In the genomic region with DNA sequence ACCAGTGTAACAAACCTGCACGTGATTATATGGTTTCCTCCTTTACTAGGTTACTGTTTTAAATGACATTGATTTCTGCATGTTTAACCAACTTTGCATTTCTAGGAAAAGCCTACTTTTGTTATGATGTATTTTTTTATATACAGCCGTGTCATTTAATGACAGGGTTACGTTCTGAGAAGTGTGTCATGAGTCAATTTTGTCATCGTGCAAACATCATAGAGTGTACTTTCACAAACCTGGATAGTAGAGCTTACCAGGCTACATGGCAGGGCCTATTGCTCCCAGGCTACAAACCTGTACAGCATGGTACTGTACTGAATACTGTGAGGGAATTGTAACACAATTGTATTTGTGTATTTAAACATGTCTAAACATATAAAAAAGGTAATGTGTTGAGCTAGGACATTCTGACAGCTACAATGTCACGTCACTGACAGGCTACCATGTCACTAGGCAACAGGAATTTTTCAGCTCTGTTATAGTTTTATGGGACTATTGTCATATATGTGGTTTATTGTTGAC, we compare ENCODE assay signal across 16 cellular contexts.
DNase-seq lines count a peak whose midpoint lies in the region; ATAC-seq, FAIRE-seq and TF ChIP-seq lines count a peak whose summit lies in the region.
"Had no signal": no experiment of that assay in that cellular context is flagged by ENCODE, and none has a peak within 500 bp of the region (broad histone marks: within the 10 kb centered on the region; RNA-seq: fewer than 3 reads in every experiment).

No MANE protein-coding gene starts in this region.

- CTCF ChIA-PET in endothelial cell of umbilical vein (lab: Charles Lee) (interaction anchor here (1.0 kb wide), 1 partner anchor 8 kb away, joined by 3 read pairs; no protein-coding TSS in a partner anchor), HepG2 (lab: Yijun Ruan, JAX; ENCODE audit: low intra/inter-chr PET ratio, low total read pairs) (no interaction called here)

- H3K36me3 ChIP-seq in KOPT-K1 (ENCODE audit: insufficient read depth, low read length), result peaks cover 22% of the 10 kb centered on the region
- no peaks in the 10 kb centered on the region for H3K36me3 ChIP-seq in endothelial cell of umbilical vein (ENCODE audit: control insufficient read depth in 2 of 2, extremely low read depth in 1 of 2, insufficient read depth in 2 of 2, low read length in 2 of 2)
- no peaks in the 10 kb centered on the region for H3K36me3 ChIP-seq in small intestine (ENCODE audit: control insufficient read depth in 2 of 2, insufficient read depth in 2 of 2, low read length in 2 of 2)
- no peaks in the 10 kb centered on the region for H3K36me3 ChIP-seq in HepG2 (replicated peaks in 1 of 2; ENCODE audit: control insufficient read depth in 1 of 2, insufficient read depth in 2 of 2, low read length in 2 of 2)

- BruUV-seq in endothelial cell of umbilical vein (replicated peaks; lab: Mats Ljungman, UMichigan), result no TSS peak
- no TSS peak for BruUV-seq in HepG2 (replicated peaks; lab: Mats Ljungman, UMichigan)

- FAIRE-seq in endothelial cell of umbilical vein (lab: Jason Lieb, UNC) (no peak), small intestine (lab: Jason Lieb, UNC) (no peak), HepG2 (lab: Jason Lieb, UNC) (no peak)

- POLR2A ChIA-PET in endothelial cell of umbilical vein (lab: Charles Lee) (no interaction called here), HepG2 (lab: Yijun Ruan, JAX) (no interaction called here)

- TF ChIP-seq POLR2A in endothelial cell of umbilical vein (IDR thresholded peaks at IDR 0.05; ENCODE audit: low read depth, low read length) (no peak), HepG2 (IDR thresholded peaks at IDR 0.05; ENCODE audit: insufficient read depth in 1 of 2, low read depth in 2 of 2, low read length in 2 of 2) (no peak)

- no peak for TF ChIP-seq RAD21 in HepG2 (CRISPR knock-in tag; IDR thresholded peaks at IDR 0.05)

- 54 to 72% (median 69%) methylated on average over 5 of the region's 5 CpGs for WGBS in small intestine, 3 donors
- 23% methylated on average over 5 of the region's 5 CpGs for WGBS in HepG2 (ENCODE audit: low lambda C conversion rate)

- DNase-seq in activated T-cell treated with anti-CD3 and anti-CD28 coated beads, Interleukin-2, amount 50 U/mL, for 4 hours, result no peak
- DNase-seq in activated T-cell treated with anti-CD3 and anti-CD28 coated beads, Interleukin-2, amount 50 U/mL, for 1 hour, result no peak
- peak; percentile 25 for DNase-seq in endothelial cell of umbilical vein (ENCODE audit: low read depth, low spot score)
- no peak for DNase-seq in small intestine
- DNase-seq in HepG2 (ENCODE audit: low spot score), result no peak
- DNase-seq: DMS79 treated with DMSO at 0.1 percent for 48 hours, GOT3, NCI-H1417 treated with DMSO at 0.1 percent for 48 hours, NCI-H2029 treated with DMSO at 0.1 percent for 48 hours, NCI-H510A treated with DMSO at 0.1 percent for 48 hours, NCI-H82, PC-9 had no signal

- H3K4me2 ChIP-seq in endothelial cell of umbilical vein (ENCODE audit: insufficient read depth, low read length) (no peak overlapping the region), HepG2 (ENCODE audit: low read depth, low read length) (no peak overlapping the region)
- H3K4me2 ChIP-seq: BLaER1, PC-9 had no signal

- H3K27ac ChIP-seq in KOPT-K1 (ENCODE audit: low read depth, low read length, poor library complexity, severe bottlenecking), result peak overlapping the region; percentile 80
- no peak overlapping the region for H3K27ac ChIP-seq in endothelial cell of umbilical vein (ENCODE audit: insufficient read depth, low read depth, low read length)
- no peak overlapping the region for H3K27ac ChIP-seq in small intestine (ENCODE audit: low read depth in 1 of 2, low read length in 1 of 2)
- no peak overlapping the region for H3K27ac ChIP-seq in HepG2 (ENCODE audit: extremely low read length, insufficient read depth, low read length)
- H3K27ac ChIP-seq: BLaER1, PC-9 had no signal

- H3K9me3 ChIP-seq in KOPT-K1 (ENCODE audit: insufficient read depth, low read length, poor library complexity, severe bottlenecking) (no peaks in the 10 kb centered on the region), endothelial cell of umbilical vein (replicated peaks; ENCODE audit: control insufficient read depth, insufficient read depth, low read length) (no peaks in the 10 kb centered on the region), small intestine (ENCODE audit: control insufficient read depth, low read depth) (no peaks in the 10 kb centered on the region), HepG2 (ENCODE audit: low read length) (peaks cover 17% of the 10 kb centered on the region)
- H3K9me3 ChIP-seq: BLaER1 had no signal

- H3K4me3 ChIP-seq in endothelial cell of umbilical vein (replicated peaks in 1 of 3; ENCODE audit: insufficient read depth in 1 of 3, low read depth in 1 of 3, low read length in 3 of 3), result no peak overlapping the region
- no peak overlapping the region for H3K4me3 ChIP-seq in small intestine (ENCODE audit: low read depth in 1 of 2, low read length in 2 of 2)
- H3K4me3 ChIP-seq in HepG2 (replicated peaks in 1 of 3; ENCODE audit: insufficient read depth in 1 of 3, low read depth in 2 of 3, low read length in 3 of 3), result no peak overlapping the region
- H3K4me3 ChIP-seq: BLaER1, PC-9 had no signal

- H3K79me2 ChIP-seq in endothelial cell of umbilical vein (ENCODE audit: control insufficient read depth, insufficient read depth, low read length), result no peaks in the 10 kb centered on the region
- no peaks in the 10 kb centered on the region for H3K79me2 ChIP-seq in HepG2 (ENCODE audit: insufficient read depth, low read length)

- H3K27me3 ChIP-seq in endothelial cell of umbilical vein (ENCODE audit: control insufficient read depth in 2 of 2, insufficient read depth in 2 of 2, low read length in 2 of 2) (no peaks in the 10 kb centered on the region), small intestine (ENCODE audit: control insufficient read depth in 2 of 2, insufficient read depth in 2 of 2, low read length in 2 of 2) (no peaks in the 10 kb centered on the region), HepG2 (ENCODE audit: control insufficient read depth in 1 of 2, insufficient read depth in 2 of 2, low read length in 2 of 2) (no peaks in the 10 kb centered on the region)
- H3K27me3 ChIP-seq: BLaER1 had no signal

- H3K9me1 ChIP-seq in endothelial cell of umbilical vein (replicated peaks; ENCODE audit: control insufficient read depth, extremely low read depth, insufficient read depth, low read length), result no peaks in the 10 kb centered on the region

- TF ChIP-seq EP300 in HepG2 (IDR thresholded peaks at IDR 0.05; ENCODE audit: low read depth in 2 of 2, low read length in 2 of 2), result no peak
- TF ChIP-seq EP300 in HepG2 (CRISPR knock-in tag; IDR thresholded peaks at IDR 0.05; ENCODE audit: borderline replicate concordance), result no peak

- intact Hi-C loops in endothelial cell of umbilical vein (cut with micrococcal nuclease) (no loop called here), HepG2 (cut with micrococcal nuclease; ENCODE audit: unreplicated experiment) (no loop called here)

- H3K9ac ChIP-seq in endothelial cell of umbilical vein (replicated peaks; ENCODE audit: extremely low read depth, insufficient read depth, low read length), result no peak overlapping the region
- H3K9ac ChIP-seq in HepG2 (ENCODE audit: insufficient read depth, low read depth, low read length), result no peak overlapping the region
- H3K9ac ChIP-seq: BLaER1 had no signal

- dilution Hi-C loops in endothelial cell of umbilical vein (cut with MboI; ENCODE audit: extremely low pct_ligation_motif_present, low sequenced_read_pairs), result no loop called here

- no peaks in the 10 kb centered on the region for H3K36me3 Mint-ChIP-seq in activated T-cell treated with anti-CD3 and anti-CD28 coated beads, Interleukin-2, amount 50 U/mL, for 4 hours (ENCODE audit: insufficient read depth)
- H3K36me3 Mint-ChIP-seq: IgD-negative memory B cell had no signal

- no peaks in the 10 kb centered on the region for H3K9me3 Mint-ChIP-seq in activated T-cell treated with anti-CD3 and anti-CD28 coated beads, Interleukin-2, amount 50 U/mL, for 4 hours
- H3K9me3 Mint-ChIP-seq: IgD-negative memory B cell had no signal

- no peak for TF ChIP-seq CTCF in endothelial cell of umbilical vein (IDR thresholded peaks at IDR 0.05; ENCODE audit: extremely low read depth in 1 of 2, insufficient read depth in 1 of 2, low read depth in 1 of 2, low read length in 2 of 2)
- TF ChIP-seq CTCF in HepG2 (CRISPR knock-in tag; IDR thresholded peaks at IDR 0.05), result no peak

- no peak overlapping the region for H3K4me3 Mint-ChIP-seq in activated T-cell treated with anti-CD3 and anti-CD28 coated beads, Interleukin-2, amount 50 U/mL, for 4 hours
- H3K4me3 Mint-ChIP-seq: IgD-negative memory B cell had no signal

- no peaks in the 10 kb centered on the region for H4K20me1 ChIP-seq in endothelial cell of umbilical vein (replicated peaks; ENCODE audit: control insufficient read depth, extremely low read depth, insufficient read depth, low read length)
- no peaks in the 10 kb centered on the region for H4K20me1 ChIP-seq in HepG2 (ENCODE audit: insufficient read depth, low read length)
- H4K20me1 ChIP-seq: BLaER1 had no signal

- H3K4me1 ChIP-seq in endothelial cell of umbilical vein (ENCODE audit: control insufficient read depth, extremely low read depth, insufficient read depth, low read length) (no peaks in the 10 kb centered on the region), small intestine (ENCODE audit: control insufficient read depth in 2 of 2, insufficient read depth in 1 of 2, low read depth in 1 of 2, low read length in 1 of 2) (no peaks in the 10 kb centered on the region), HepG2 (ENCODE audit: insufficient read depth, low read length) (no peaks in the 10 kb centered on the region)

- H3K4me1 Mint-ChIP-seq in activated T-cell treated with anti-CD3 and anti-CD28 coated beads, Interleukin-2, amount 50 U/mL, for 4 hours (ENCODE audit: low read depth), result no peaks in the 10 kb centered on the region
- H3K4me1 Mint-ChIP-seq: IgD-negative memory B cell had no signal

- peak; percentile 23 to 69 for ATAC-seq in activated T-cell treated with anti-CD3 and anti-CD28 coated beads, Interleukin-2, amount 50 U/mL, for 4 hours
- ATAC-seq in HG02852 (IDR thresholded peaks at IDR 0.05; ENCODE audit: unreplicated experiment) (no peak), HepG2 (no peak)

- no peaks in the 10 kb centered on the region for H3K27me3 Mint-ChIP-seq in activated T-cell treated with anti-CD3 and anti-CD28 coated beads, Interleukin-2, amount 50 U/mL, for 4 hours (ENCODE audit: low read depth)
- H3K27me3 Mint-ChIP-seq: IgD-negative memory B cell had no signal

- H2AFZ ChIP-seq in endothelial cell of umbilical vein (ENCODE audit: low read depth, low read length), result no peak overlapping the region
- no peak overlapping the region for H2AFZ ChIP-seq in HepG2 (ENCODE audit: low read length)
- H2AFZ ChIP-seq: PC-9 had no signal

- in situ Hi-C loops in HepG2 (cut with HindIII; ENCODE audit: extremely low pct_ligation_motif_present, low pct_unique_long_range_greater_than_20kb), result no loop called here

TF ChIP-seq in endothelial cell of umbilical vein, 7 proteins besides CTCF, POLR2A, EP300 and RAD21 (continues in another document):
- no peak for TF ChIP-seq EZH2 (IDR thresholded peaks at IDR 0.05; ENCODE audit: borderline replicate concordance, low read depth, low read length, severe bottlenecking)

Comparison
In these comparisons a context has a peak if more than half of its experiments do, and no peak if none do; other contexts are left out.
1. ATAC-seq: peak in activated T-cell treated with anti-CD3 and anti-CD28 coated beads, Interleukin-2, amount 50 U/mL, for 4 hours (2 of 2); none in HG02852 (single experiment) and HepG2 (single experiment).